ENCODE assay signal across 24 cellular contexts in genomic region chr19:32653626-32653968, GRCh38. TPM values are rescaled to one million over a fixed set of nuclear protein-coding genes. Genes with fewer than 3 reads are reported as not detected.
"Had no signal": no experiment of that assay in that cellular context is flagged by ENCODE, and none has a peak within 500 bp of the region (broad histone marks: within the 10 kb centered on the region; RNA-seq: fewer than 3 reads in every experiment).

No MANE protein-coding gene starts in this region.

- H3K4me3 ChIP-seq: adrenal gland, breast epithelium, esophagus squamous epithelium, gastroesophageal sphincter, left lung, neural progenitor cell, smooth muscle cell, testis, upper lobe of right lung had no signal

- H3K36me3 ChIP-seq: breast epithelium, neural progenitor cell had no signal

- H3K9me3 Mint-ChIP-seq: activated T-cell treated with anti-CD3 and anti-CD28 coated beads, Interleukin-2, amount 50 U/mL, for 4 hours; activated T-helper 2 cell treated with anti-CD3 and anti-CD28 coated beads, Interferon-gamma antibody, Interleukin-2, Interleukin-4, amounts not matched to agents 10 μg/mL and 5 μg/mL and 100 μg/mL, durations not matched to agents 14 hours and 24 hours and 36 hours; central memory CD8-positive, alpha-beta T cell; effector memory CD8-positive, alpha-beta T cell; naive B cell; neural progenitor cell; stimulated activated memory B cell treated with anti-CD40 and anti-IgM and Interleukin-4, amounts not matched to agents 10 μg/mL and 1 μg/mL and 100 μg/mL, for 72 hours; T-helper 1 cell treated with Interleukin-12 subunit alpha and Interleukin-12 subunit beta and Interleukin-4 antibody, amounts not matched to agents 30 μg/mL and 1 μg/mL, for 36 hours had no signal

- H3K27me3 Mint-ChIP-seq: activated naive CD8-positive, alpha-beta T cell; central memory CD8-positive, alpha-beta T cell; effector memory CD8-positive, alpha-beta T cell; naive B cell; stimulated activated memory B cell treated with anti-CD40 and anti-IgM and Interleukin-4, amounts not matched to agents 10 μg/mL and 1 μg/mL and 100 μg/mL, for 72 hours had no signal

- H3K9me3 ChIP-seq: adrenal gland, breast epithelium, esophagus squamous epithelium, gastroesophageal sphincter, left lung, testis, upper lobe of right lung had no signal

- H3K4me3 Mint-ChIP-seq: activated naive CD8-positive, alpha-beta T cell; activated T-cell treated with anti-CD3 and anti-CD28 coated beads, Interleukin-2, amount 50 U/mL, for 4 hours; central memory CD8-positive, alpha-beta T cell; effector memory CD8-positive, alpha-beta T cell; naive B cell; neural progenitor cell; stimulated activated memory B cell treated with anti-CD40 and anti-IgM and Interleukin-4, amounts not matched to agents 10 μg/mL and 1 μg/mL and 100 μg/mL, for 72 hours; T-helper 1 cell treated with Interleukin-12 subunit alpha and Interleukin-12 subunit beta and Interleukin-4 antibody, amounts not matched to agents 30 μg/mL and 1 μg/mL, for 36 hours had no signal

- H3K36me3 Mint-ChIP-seq: naive B cell had no signal

- H3K27ac Mint-ChIP-seq: activated naive CD8-positive, alpha-beta T cell; activated T-helper 2 cell treated with anti-CD3 and anti-CD28 coated beads, Interferon-gamma antibody, Interleukin-2, Interleukin-4, amounts not matched to agents 10 μg/mL and 5 μg/mL and 100 μg/mL, durations not matched to agents 14 hours and 24 hours and 36 hours; effector memory CD8-positive, alpha-beta T cell; stimulated activated memory B cell treated with anti-CD40 and anti-IgM and Interleukin-4, amounts not matched to agents 10 μg/mL and 1 μg/mL and 100 μg/mL, for 72 hours; T-helper 1 cell treated with Interleukin-12 subunit alpha and Interleukin-12 subunit beta and Interleukin-4 antibody, amounts not matched to agents 30 μg/mL and 1 μg/mL, for 36 hours had no signal

- H3K4me1 ChIP-seq: adrenal gland had no signal

- H3K27me3 ChIP-seq: adrenal gland, breast epithelium, esophagus squamous epithelium, gastroesophageal sphincter, left lung, neural progenitor cell, testis, upper lobe of right lung had no signal

- DNase-seq: activated CD4-positive, alpha-beta T cell treated with anti-CD3 and anti-CD28 coated beads for 4 hours; activated CD4-positive, alpha-beta T cell treated with anti-CD3 and anti-CD28 coated beads, Interleukin-2, amount 50 U/mL, for 48 hours; activated CD4-positive, CD25-positive, alpha-beta regulatory T cell; activated CD8-positive, alpha-beta memory T cell treated with anti-CD3 and anti-CD28 coated beads, Interleukin-2, amount 50 U/mL, for 48 hours; activated naive CD4-positive, alpha-beta T cell; activated T-cell treated with anti-CD3 and anti-CD28 coated beads, Interleukin-2, amount 50 U/mL, for 4 hours; effector memory CD8-positive, alpha-beta T cell; esophagus squamous epithelium; naive B cell; stimulated activated CD4-positive, alpha-beta T cell treated with anti-CD3 and anti-CD28 coated beads, Interleukin-15, amount 100 ng/mL, for 24 hours; T1000 had no signal

- H3K4me1 Mint-ChIP-seq: central memory CD8-positive, alpha-beta T cell; naive B cell had no signal

- H3K27ac ChIP-seq: adrenal gland, neural progenitor cell, testis, upper lobe of right lung had no signal

- ATAC-seq: activated T-cell treated with anti-CD3 and anti-CD28 coated beads, Interleukin-2, amount 50 U/mL, for 4 hours; effector memory CD8-positive, alpha-beta T cell; stimulated activated memory B cell treated with anti-CD40 and anti-IgM and Interleukin-4, amounts not matched to agents 10 μg/mL and 1 μg/mL and 100 μg/mL, for 72 hours had no signal

RNA-seq across cellular contexts. Expression of gene RGS9BP, which starts 22.1 kb away (rescaled TPM):
- total RNA-seq: smooth muscle cell had no signal
